9 cellular contexts compared by ENCODE assay signal in genomic region chr9:115204827-115205506, GRCh38.
A peak's percentile ranks its signal among the peaks of the same experiment; 100 is the strongest.
DNase-seq lines count a peak whose midpoint lies in the region; ATAC-seq lines count a peak whose summit lies in the region.
"Had no signal": no experiment of that assay in that cellular context is flagged by ENCODE, and none has a peak within 500 bp of the region (broad histone marks: within the 10 kb centered on the region; RNA-seq: fewer than 3 reads in every experiment).

No MANE protein-coding gene starts in this region.

- peak overlapping the region; percentile 60 for H3K27ac ChIP-seq in GM23248

- peaks cover 92% of the 10 kb centered on the region for H3K4me1 ChIP-seq in GM23248 (ENCODE audit: insufficient read depth)

- no peak overlapping the region for H3K9ac ChIP-seq in GM23248

- H4K20me1 ChIP-seq in GM23248 (ENCODE audit: insufficient read depth) = no peaks in the 10 kb centered on the region

- H3K9me3 ChIP-seq in GM23248 (ENCODE audit: low read depth) = no peaks in the 10 kb centered on the region
- H3K9me3 ChIP-seq in T-helper 17 cell (ENCODE audit: control insufficient read depth, low read length, poor library complexity, severe bottlenecking) = no peaks in the 10 kb centered on the region

- peaks cover 78% of the 10 kb centered on the region for H3F3A ChIP-seq in GM23248 (ENCODE audit: insufficient read depth)

- H3K36me3 ChIP-seq in GM23248 (ENCODE audit: low read depth) = no peaks in the 10 kb centered on the region

- H2AFZ ChIP-seq in GM23248 = no peak overlapping the region

- H3K4me3 Mint-ChIP-seq in T-helper 17 cell = no peak overlapping the region
- H3K4me3 Mint-ChIP-seq: naive B cell had no signal

- H3K27ac Mint-ChIP-seq in T-helper 17 cell = no peak overlapping the region
- H3K27ac Mint-ChIP-seq: naive B cell had no signal

- no peak overlapping the region for H3K4me3 ChIP-seq in GM23248

- H3K4me2 ChIP-seq in GM23248 (ENCODE audit: unreplicated experiment) = peak overlapping the region; percentile 24

- no peaks in the 10 kb centered on the region for H3K9me2 ChIP-seq in GM23248 (ENCODE audit: insufficient read depth)

- peaks cover 67% of the 10 kb centered on the region for H3K27me3 Mint-ChIP-seq in T-helper 17 cell

- peak; percentile 41 for ATAC-seq in GM18498 (IDR thresholded peaks at IDR 0.05; ENCODE audit: unreplicated experiment)
- no peak for ATAC-seq in T-helper 17 cell
- no peak for ATAC-seq in GM19324 (IDR thresholded peaks at IDR 0.05; ENCODE audit: low FRiP score, unreplicated experiment)

- no peaks in the 10 kb centered on the region for H3K36me3 Mint-ChIP-seq in T-helper 17 cell (ENCODE audit: low read depth)
- H3K36me3 Mint-ChIP-seq: naive B cell had no signal

- WGBS in GM23248 (ENCODE audit: low coverage in 1 of 2, low lambda C conversion rate in 2 of 2, missing lambda C conversion rate in 2 of 2), 2 experiments = 0 to 2% methylated on average over 2 of the region's 2 CpGs

- in situ Hi-C loops in GM23248 (cut with MboI) = loop anchor here (10.0 kb wide), 1 partner anchor 320 kb away; no protein-coding TSS in a partner anchor

- no peaks in the 10 kb centered on the region for H3K79me2 ChIP-seq in GM23248 (ENCODE audit: insufficient read depth)

- no peaks in the 10 kb centered on the region for H3K27me3 ChIP-seq in GM23248 (replicated peaks; ENCODE audit: insufficient read depth)

- peak; percentile 89 for DNase-seq in GM23248
- peak; percentile 81 for DNase-seq in LHCN-M2 (ENCODE audit: low read depth)
- peak; percentile 72 for DNase-seq in glomerular visceral epithelial cell (ENCODE audit: extremely low spot score)
- DNase-seq in NCI-H2196 (lab: John Stamatoyannopoulos, UW; ENCODE audit: unreplicated experiment) = no peak
- DNase-seq in T-helper 17 cell = no peak
- DNase-seq in NCI-H1694 treated with DMSO at 0.1 percent for 48 hours (lab: John Stamatoyannopoulos, UW) = no peak
- DNase-seq: naive B cell had no signal

- no peaks in the 10 kb centered on the region for H3K4me1 Mint-ChIP-seq in T-helper 17 cell
- H3K4me1 Mint-ChIP-seq: naive B cell had no signal

Comparison
In these comparisons a context has a peak if more than half of its experiments do, and no peak if none do; other contexts are left out.
1. DNase-seq: peak in GM23248 (single experiment), LHCN-M2 (single experiment) and glomerular visceral epithelial cell (single experiment); none in NCI-H2196 (single experiment), T-helper 17 cell (0 of 3) and NCI-H1694 treated with DMSO at 0.1 percent for 48 hours (single experiment).